Comparison of ENCODE assay signal across 8 cellular contexts in the genomic region with DNA sequence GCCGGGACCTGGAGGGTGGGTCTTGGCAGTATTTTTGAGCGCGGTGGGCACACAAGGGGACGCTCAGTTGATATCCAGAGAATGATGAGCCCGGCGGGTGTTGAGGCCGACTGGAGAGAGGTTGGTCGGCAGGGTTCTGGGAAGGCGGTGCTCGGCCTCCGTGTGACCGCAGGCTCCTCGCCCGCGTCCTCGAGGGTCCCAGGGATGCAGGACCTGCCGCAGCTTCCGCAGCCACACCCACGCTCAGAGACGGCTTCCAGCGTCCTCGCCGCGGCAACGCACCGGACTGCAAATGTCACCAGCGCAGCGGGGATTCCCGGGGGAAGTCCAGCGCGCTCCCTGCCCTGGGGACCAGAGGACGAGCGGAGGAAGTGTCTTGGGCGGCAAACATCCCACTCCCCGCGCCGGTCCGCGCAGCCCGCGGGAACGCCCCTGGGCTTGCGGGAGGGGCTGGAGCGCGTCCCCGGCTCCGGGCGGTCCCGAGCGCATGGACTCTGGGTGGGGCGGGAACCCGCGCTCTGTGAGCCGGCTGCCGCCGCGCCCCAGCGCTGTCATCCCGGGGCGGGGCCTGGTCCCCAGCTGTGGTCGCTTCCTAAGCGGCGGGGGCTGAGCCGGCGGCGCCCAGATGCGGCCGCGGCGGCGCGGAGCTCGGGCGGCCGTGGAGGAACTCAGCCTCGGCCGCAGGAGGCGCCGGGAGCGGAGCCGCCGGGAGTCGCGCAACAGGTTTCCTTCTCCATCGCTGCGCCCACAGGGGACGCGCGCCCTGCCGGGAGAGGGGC. TPM values are rescaled to one million over a fixed set of nuclear protein-coding genes. Genes with fewer than 3 reads are reported as not detected.
DNase-seq lines count a peak whose midpoint lies in the region; ATAC-seq and TF ChIP-seq lines count a peak whose summit lies in the region.

Gene STX11, plus strand, starts transcription at position 624 of the 779 bp plus-strand sequence. CDS start 36,111 bp downstream, outside the sequence.

- peak; percentile 72 for ATAC-seq in GM21717 (IDR thresholded peaks at IDR 0.05; ENCODE audit: unreplicated experiment)

- WGBS in smooth muscle cell (ENCODE audit: low lambda C conversion rate) = under 1% methylated on average over 75 of the region's 90 CpGs

- H2AFZ ChIP-seq in KMS-11 (ENCODE audit: low read depth) (peak within 1 kb of the TSS; percentile 89), smooth muscle cell (ENCODE audit: low read depth) (peak within 1 kb of the TSS; percentile 75)

- H3K79me2 ChIP-seq in KMS-11 (ENCODE audit: insufficient read depth, low read depth) (peaks cover 19% of the 10 kb centered on the region), smooth muscle cell (ENCODE audit: low read depth) (no peaks in the 10 kb centered on the region)

- no peak within 1 kb of the TSS for H3K4me3 ChIP-seq in KMS-11 (IDR thresholded peaks at IDR 0.05; ENCODE audit: insufficient read depth, low read depth, low read length)
- H3K4me3 ChIP-seq in iPS-20b (ENCODE audit: low read length) = peak within 1 kb of the TSS; percentile 80
- H3K4me3 ChIP-seq in smooth muscle cell = peak within 1 kb of the TSS; percentile 68

- peaks cover 37% of the 10 kb centered on the region for H3K4me1 ChIP-seq in KMS-11 (ENCODE audit: low read depth, poor library complexity, severe bottlenecking)
- 0 out of 2 replicates have a peak, but pooled peaks cover 2% of the 10 kb centered on the region for H3K4me1 ChIP-seq in iPS-20b (ENCODE audit: insufficient read depth, low read length)
- peaks cover 5% of the 10 kb centered on the region for H3K4me1 ChIP-seq in smooth muscle cell (ENCODE audit: low read depth)

- TF ChIP-seq CTCF in KMS-11 (conservative IDR thresholded peaks at IDR 0.05; ENCODE audit: low read depth, low read length) = no peak
- TF ChIP-seq CTCF in smooth muscle cell (IDR thresholded peaks at IDR 0.05; ENCODE audit: borderline replicate concordance, insufficient read depth, poor library complexity, severe bottlenecking) = no peak

- peak within 1 kb of the TSS; percentile 79 for H3K4me2 ChIP-seq in KMS-11
- H3K4me2 ChIP-seq in smooth muscle cell = peak within 1 kb of the TSS; percentile 87

- H3F3A ChIP-seq in smooth muscle cell (ENCODE audit: low read depth) = no peaks in the 10 kb centered on the region

- H3K36me3 ChIP-seq in KMS-11 (ENCODE audit: insufficient read depth) = no peaks in the 10 kb centered on the region
- no peaks in the 10 kb centered on the region for H3K36me3 ChIP-seq in iPS-20b (ENCODE audit: insufficient read depth, low read depth, low read length)
- no peaks in the 10 kb centered on the region for H3K36me3 ChIP-seq in smooth muscle cell (ENCODE audit: low read depth)

- H3K9me3 ChIP-seq in iPS-20b (ENCODE audit: insufficient read depth, low read depth, low read length) = no peaks in the 10 kb centered on the region
- no peaks in the 10 kb centered on the region for H3K9me3 ChIP-seq in smooth muscle cell (replicated peaks; ENCODE audit: low read depth)

- DNase-seq in EL (peak; percentile 74), T1000 (lab: John Stamatoyannopoulos, UW) (peak; percentile 44), astrocyte of the hippocampus (ENCODE audit: low read depth, low spot score) (peak; percentile 68), smooth muscle cell (lab: John Stamatoyannopoulos, UW; ENCODE audit: unreplicated experiment) (peak; percentile 58), occipital lobe (lab: John Stamatoyannopoulos, UW) (no peak)

- no peaks in the 10 kb centered on the region for H3K27me3 ChIP-seq in KMS-11 (ENCODE audit: insufficient read depth, low read depth)
- peaks cover 63% of the 10 kb centered on the region for H3K27me3 ChIP-seq in iPS-20b (ENCODE audit: insufficient read depth, low read length)
- H3K27me3 ChIP-seq in smooth muscle cell (ENCODE audit: low read depth) = peaks cover 36% of the 10 kb centered on the region

- peak within 1 kb of the TSS; percentile 54 for H3K9ac ChIP-seq in KMS-11
- H3K9ac ChIP-seq in iPS-20b (ENCODE audit: low read depth, low read length) = no peak within 1 kb of the TSS
- H3K9ac ChIP-seq in smooth muscle cell (ENCODE audit: low read depth) = no peak within 1 kb of the TSS

- H3K27ac ChIP-seq in KMS-11 (peak within 1 kb of the TSS; percentile 70), iPS-20b (ENCODE audit: low read length) (no peak within 1 kb of the TSS), smooth muscle cell (ENCODE audit: low read depth) (no peak within 1 kb of the TSS)

- no peaks in the 10 kb centered on the region for H4K20me1 ChIP-seq in KMS-11 (ENCODE audit: insufficient read depth)
- H4K20me1 ChIP-seq in smooth muscle cell (ENCODE audit: low read depth) = no peaks in the 10 kb centered on the region

RNA-seq across cellular contexts. Expression of gene STX11, which starts in this region (rescaled TPM):
- total RNA-seq in smooth muscle cell (0.27 and 0.72 TPM in 2 replicates), occipital lobe (0.78 TPM)
- 0.53 and 1.3 TPM in 2 replicates for polyA plus RNA-seq in smooth muscle cell
